Comparison of ENCODE assay signal across 18 cellular contexts in genomic region chr11:33116535-33116934, GRCh38. TPM values are rescaled to one million over a fixed set of nuclear protein-coding genes. Genes with fewer than 3 reads are reported as not detected.
A peak's percentile ranks its signal among the peaks of the same experiment; 100 is the strongest.
DNase-seq lines count a peak whose midpoint lies in the region; ATAC-seq and TF ChIP-seq lines count a peak whose summit lies in the region.
"Had no signal": no experiment of that assay in that cellular context is flagged by ENCODE, and none has a peak within 500 bp of the region (broad histone marks: within the 10 kb centered on the region; RNA-seq: fewer than 3 reads in every experiment).

No MANE protein-coding gene starts in this region.

- H3K9me3 ChIP-seq in GM23248 (ENCODE audit: low read depth) (no peaks in the 10 kb centered on the region), Panc1 (ENCODE audit: control insufficient read depth, insufficient read depth, low read depth, low read length) (no peaks in the 10 kb centered on the region)
- H3K9me3 ChIP-seq: gastroesophageal sphincter, HAP-1, upper lobe of left lung had no signal

- no peak overlapping the region for H2BK5ac ChIP-seq in mesendoderm (ENCODE audit: low read length)

- H2BK120ac ChIP-seq in mesendoderm (ENCODE audit: low read depth, low read length), result no peak overlapping the region

- H3K4me2 ChIP-seq in GM23248 (ENCODE audit: unreplicated experiment) (no peak overlapping the region), mesendoderm (ENCODE audit: low read length) (no peak overlapping the region)

- H3K27ac ChIP-seq in GM23248, result no peak overlapping the region
- H3K27ac ChIP-seq in Panc1 (ENCODE audit: low read length), result no peak overlapping the region
- no peak overlapping the region for H3K27ac ChIP-seq in mesendoderm (ENCODE audit: low read depth, low read length)
- H3K27ac ChIP-seq: gastroesophageal sphincter, upper lobe of left lung had no signal

- TF ChIP-seq CTCF in Panc1 (IDR thresholded peaks at IDR 0.05) (no peak), epithelial cell of proximal tubule (conservative IDR thresholded peaks at IDR 0.05; ENCODE audit: low read depth, low read length) (no peak)

- H2AFZ ChIP-seq in GM23248, result no peak overlapping the region

- no peak overlapping the region for H3K9ac ChIP-seq in GM23248
- no peak overlapping the region for H3K9ac ChIP-seq in mesendoderm (ENCODE audit: low read length)

- H3K4me1 ChIP-seq in GM23248 (ENCODE audit: insufficient read depth) (no peaks in the 10 kb centered on the region), Panc1 (ENCODE audit: control insufficient read depth, insufficient read depth, low read length) (0 out of 2 replicates have a peak, but pooled peaks cover 5% of the 10 kb centered on the region), mesendoderm (ENCODE audit: control insufficient read depth, low read depth, low read length) (no peaks in the 10 kb centered on the region)
- H3K4me1 ChIP-seq: gastroesophageal sphincter, HAP-1, upper lobe of left lung had no signal

- H2AK5ac ChIP-seq in mesendoderm (ENCODE audit: low read length), result no peak overlapping the region

- H3K79me2 ChIP-seq in GM23248 (ENCODE audit: insufficient read depth) (no peaks in the 10 kb centered on the region), mesendoderm (ENCODE audit: control insufficient read depth, insufficient read depth, low read length) (no peaks in the 10 kb centered on the region)

- POLR2A ChIA-PET in Panc1 (lab: Charles Lee), result no interaction called here

- H3K27me3 ChIP-seq in GM23248 (replicated peaks; ENCODE audit: insufficient read depth) (no peaks in the 10 kb centered on the region), Panc1 (ENCODE audit: control insufficient read depth, insufficient read depth, low read length) (no peaks in the 10 kb centered on the region), mesendoderm (ENCODE audit: insufficient read depth, low read length, poor library complexity) (no peaks in the 10 kb centered on the region)
- H3K27me3 ChIP-seq: gastroesophageal sphincter, upper lobe of left lung had no signal

- H3K4me3 ChIP-seq in GM23248 (no peak overlapping the region), Panc1 (ENCODE audit: low read depth in 2 of 2, low read length in 2 of 2) (no peak overlapping the region), epithelial cell of proximal tubule (ENCODE audit: low read depth, low read length) (no peak overlapping the region), mesendoderm (ENCODE audit: low read length) (no peak overlapping the region)
- H3K4me3 ChIP-seq: gastroesophageal sphincter, HAP-1, upper lobe of left lung had no signal

- CTCF ChIA-PET in Panc1 (lab: Charles Lee), result no interaction called here

- no peaks in the 10 kb centered on the region for H4K20me1 ChIP-seq in GM23248 (ENCODE audit: insufficient read depth)

- 0 out of 2 replicates have a peak, but pooled peaks cover 11% of the 10 kb centered on the region for H3F3A ChIP-seq in GM23248 (ENCODE audit: insufficient read depth)

- H3K4ac ChIP-seq in mesendoderm (ENCODE audit: low read depth, low read length), result no peak overlapping the region

- no peak overlapping the region for H3K18ac ChIP-seq in mesendoderm (ENCODE audit: low read length)

- no peak overlapping the region for H3K56ac ChIP-seq in mesendoderm (ENCODE audit: low read length)

- DNase-seq in GM23248 (peak; percentile 1), Panc1 (ENCODE audit: low read depth, low spot score) (no peak), epithelial cell of proximal tubule (ENCODE audit: low read depth) (peak; percentile 16), mesendoderm (peak; percentile 39), UCSD-AML1 (lab: John Stamatoyannopoulos, UW; ENCODE audit: unreplicated experiment) (no peak), midbrain (lab: John Stamatoyannopoulos, UW) (no peak), pons (ENCODE audit: low spot score) (no peak)
- DNase-seq: activated effector memory CD4-positive, alpha-beta T cell treated with anti-CD3 and anti-CD28 coated beads, Interleukin-2, amount 50 U/mL, for 16 hours; DMS79; effector memory CD8-positive, alpha-beta T cell; immature natural killer cell; Kasumi-1; NCI-H1436 treated with DMSO at 0.1 percent for 48 hours; stimulated activated naive CD4-positive, alpha-beta T cell; upper lobe of left lung had no signal

- H3K9me2 ChIP-seq in GM23248 (ENCODE audit: insufficient read depth), result no peaks in the 10 kb centered on the region

- no peak overlapping the region for H2BK15ac ChIP-seq in mesendoderm (replicated peaks; ENCODE audit: low read depth)

- no peak overlapping the region for H4K5ac ChIP-seq in mesendoderm (ENCODE audit: low read length)

- no peak overlapping the region for H4K8ac ChIP-seq in mesendoderm (ENCODE audit: low read depth, low read length)

- no peaks in the 10 kb centered on the region for H3K79me1 ChIP-seq in mesendoderm (ENCODE audit: low read length)

- peak; percentile 53; the same call in 1 of the 2 replicates for ATAC-seq in Panc1
- ATAC-seq in HG02938 (IDR thresholded peaks at IDR 0.05; ENCODE audit: unreplicated experiment), result no peak
- ATAC-seq: effector memory CD8-positive, alpha-beta T cell; gastroesophageal sphincter had no signal

- no TSS peak for BruUV-seq in Panc1 (replicated peaks; lab: Mats Ljungman, UMichigan)

- no peaks in the 10 kb centered on the region for H3K36me3 ChIP-seq in GM23248 (ENCODE audit: low read depth)
- H3K36me3 ChIP-seq in Panc1 (ENCODE audit: control insufficient read depth, insufficient read depth, low read length), result no peaks in the 10 kb centered on the region
- H3K36me3 ChIP-seq in mesendoderm (ENCODE audit: control insufficient read depth, insufficient read depth, low read length), result no peaks in the 10 kb centered on the region
- H3K36me3 ChIP-seq: gastroesophageal sphincter, HAP-1, upper lobe of left lung had no signal

- intact Hi-C loops in Panc1 (cut with micrococcal nuclease; ENCODE audit: unreplicated experiment), result no loop called here

- H3K23ac ChIP-seq in mesendoderm (ENCODE audit: low read length), result no peak overlapping the region

- in situ Hi-C loops in GM23248 (cut with MboI), result no loop called here
- in situ Hi-C loops in Panc1 (cut with HindIII; ENCODE audit: low pct_unique_long_range_greater_than_20kb, low sequenced_read_pairs), result no loop called here

RNA-seq across cellular contexts. Expression of gene CSTF3, which starts 44.7 kb away (rescaled TPM):
- 11.1 and 15.7 TPM in 2 replicates for total RNA-seq in GM23248 (2014; rRNA removed; shearing (Covaris generic))
- polyA plus RNA-seq in GM23248 (2016; fragmentation: Nextera tagmentation; extraction: Ambion mirVana), result 29.0 and 29.6 TPM in 2 replicates
- 29.8 TPM for total RNA-seq in Panc1 (2021; ENCODE audit: unreplicated experiment)
- polyA plus RNA-seq in Panc1 (2012; ENCODE audit: insufficient read length), result 17.9 TPM
- total RNA-seq in epithelial cell of proximal tubule, result 30.0 and 45.1 TPM in 2 replicates
- 44.3 TPM for polyA plus RNA-seq in mesendoderm (2013, experiment 1 of 2)
- 46.1 TPM for polyA plus RNA-seq in mesendoderm (2013, experiment 2 of 2)

Comparison
In these comparisons a context has a peak if more than half of its experiments do, and no peak if none do; other contexts are left out.
1. DNase-seq: peak in GM23248 (single experiment), epithelial cell of proximal tubule (single experiment) and mesendoderm (single experiment); none in Panc1 (single experiment), UCSD-AML1 (single experiment), midbrain (single experiment) and pons (single experiment).